19 cellular contexts compared by ENCODE assay signal in the genomic region with DNA sequence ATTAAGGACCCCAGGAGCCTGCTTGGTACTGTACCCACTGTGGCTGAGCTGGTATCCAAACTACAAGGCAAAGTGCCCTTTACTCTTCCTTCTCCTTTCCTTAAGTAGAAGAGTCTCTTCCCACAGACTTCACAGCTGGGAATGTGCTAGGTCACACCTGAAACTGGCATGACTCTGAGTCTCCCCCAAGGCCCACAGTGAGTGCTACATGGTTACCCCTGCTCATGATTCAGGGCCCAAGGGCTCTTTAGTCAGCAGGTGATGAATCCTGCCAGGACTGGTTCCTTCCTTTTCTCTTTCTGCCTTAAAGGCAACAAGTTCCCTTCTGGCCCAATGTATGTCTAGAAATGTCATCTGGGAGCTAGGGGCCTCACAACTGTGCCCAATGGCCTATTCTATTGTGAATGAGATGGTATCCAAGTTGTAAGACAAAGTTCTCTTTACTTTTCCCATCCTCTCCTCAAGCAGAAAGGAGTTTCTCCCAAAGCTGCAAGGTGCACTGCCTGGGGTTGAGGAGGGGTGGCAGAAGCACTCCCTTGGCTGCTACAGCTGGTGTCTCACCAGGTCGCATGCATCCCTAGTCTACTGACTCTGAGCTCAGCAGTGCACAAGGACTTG.
DNase-seq lines count a peak whose midpoint lies in the region; ATAC-seq and TF ChIP-seq lines count a peak whose summit lies in the region.
"Had no signal": no experiment of that assay in that cellular context is flagged by ENCODE, and none has a peak within 500 bp of the region (broad histone marks: within the 10 kb centered on the region; RNA-seq: fewer than 3 reads in every experiment).

No MANE protein-coding gene starts in this region.

- BruUV-seq in mammary epithelial cell (replicated peaks; lab: Mats Ljungman, UMichigan), result no TSS peak

- no peak overlapping the region for H2AFZ ChIP-seq in mammary epithelial cell (ENCODE audit: low read depth, low read length)
- H2AFZ ChIP-seq: GM23248 had no signal

- H3K4me3 ChIP-seq in mammary epithelial cell (replicated peaks in 1 of 3; ENCODE audit: insufficient read depth in 1 of 3, low read depth in 2 of 3, low read length in 3 of 3), result no peak overlapping the region
- no peak overlapping the region for H3K4me3 ChIP-seq in breast epithelium
- no peak overlapping the region for H3K4me3 ChIP-seq in esophagus muscularis mucosa
- no peak overlapping the region for H3K4me3 ChIP-seq in uterus
- no peak overlapping the region for H3K4me3 ChIP-seq in gastroesophageal sphincter
- H3K4me3 ChIP-seq: BLaER1 treated with 17β-estradiol and CSF1 and Interleukin-3, amounts not matched to agents 10 nM and 100 nM; GM23248; HAP-1 had no signal

- ATAC-seq in GM19397 (IDR thresholded peaks at IDR 0.05; ENCODE audit: unreplicated experiment) (no peak), gastroesophageal sphincter (no peak)
- no peak for ATAC-seq in activated T-helper 17 cell treated with anti-CD3 and anti-CD28 coated beads, Interleukin-2, amount 50 U/mL, for 72 hours (replicated peaks)
- ATAC-seq: CD8-positive, alpha-beta T cell had no signal

- H3K4me1 Mint-ChIP-seq in osteocyte (ENCODE audit: unreplicated experiment), result no peaks in the 10 kb centered on the region
- no peaks in the 10 kb centered on the region for H3K4me1 Mint-ChIP-seq in activated T-helper 17 cell treated with anti-CD3 and anti-CD28 coated beads, Interleukin-2, amount 50 U/mL, for 72 hours
- H3K4me1 Mint-ChIP-seq: B cell had no signal

- WGBS in mammary epithelial cell (ENCODE audit: low coverage, missing lambda C conversion rate), result 63% methylated on average over 1 of the region's 1 CpG
- WGBS in esophagus muscularis mucosa, result 50% methylated on average over 1 of the region's 1 CpG
- no CpG with 5 or more reads among the region's 1 CpG for WGBS in gastroesophageal sphincter (ENCODE audit: low coverage in 1 of 2), 2 donors

- no peak overlapping the region for H3K4me3 Mint-ChIP-seq in osteocyte (ENCODE audit: unreplicated experiment)
- no peak overlapping the region for H3K4me3 Mint-ChIP-seq in activated T-helper 17 cell treated with anti-CD3 and anti-CD28 coated beads, Interleukin-2, amount 50 U/mL, for 72 hours
- H3K4me3 Mint-ChIP-seq: B cell; CD8-positive, alpha-beta T cell had no signal

- DNase-seq in mammary epithelial cell, result peak; percentile 71
- DNase-seq in breast epithelium (ENCODE audit: low spot score in 2 of 2), result no peak
- peak; percentile 84 for DNase-seq in esophagus muscularis mucosa (ENCODE audit: extremely low spot score)
- peak; percentile 60 for DNase-seq in osteocyte (ENCODE audit: extremely low spot score, unreplicated experiment)
- no peak for DNase-seq in uterus
- DNase-seq: 8988T; CD8-positive, alpha-beta T cell; COR-L47; DMS 273 treated with DMSO at 0.1 percent for 48 hours; DMS53; DND-41; EL; GM23248 had no signal

- no peak overlapping the region for H3K27ac Mint-ChIP-seq in osteocyte (ENCODE audit: unreplicated experiment)
- H3K27ac Mint-ChIP-seq in activated T-helper 17 cell treated with anti-CD3 and anti-CD28 coated beads, Interleukin-2, amount 50 U/mL, for 72 hours, result no peak overlapping the region
- H3K27ac Mint-ChIP-seq: B cell; CD8-positive, alpha-beta T cell had no signal

- in situ Hi-C loops in mammary epithelial cell (cut with MboI; ENCODE audit: low sequenced_read_pairs in 2 of 2), result loop anchor here in 1 of 2 donors (25.0 kb wide), 1 partner anchor 109 kb away; no protein-coding TSS in a partner anchor

- H4K20me1 ChIP-seq in mammary epithelial cell (ENCODE audit: insufficient read depth, low read length), result no peaks in the 10 kb centered on the region
- H4K20me1 ChIP-seq: BLaER1 treated with 17β-estradiol and CSF1 and Interleukin-3, amounts not matched to agents 10 nM and 100 nM had no signal

- H3K36me3 ChIP-seq in mammary epithelial cell (ENCODE audit: insufficient read depth, low read length), result no peaks in the 10 kb centered on the region
- H3K36me3 ChIP-seq in breast epithelium, result no peaks in the 10 kb centered on the region
- no peaks in the 10 kb centered on the region for H3K36me3 ChIP-seq in esophagus muscularis mucosa
- no peaks in the 10 kb centered on the region for H3K36me3 ChIP-seq in uterus
- no peaks in the 10 kb centered on the region for H3K36me3 ChIP-seq in gastroesophageal sphincter
- H3K36me3 ChIP-seq: BLaER1 treated with 17β-estradiol and CSF1 and Interleukin-3, amounts not matched to agents 10 nM and 100 nM; HAP-1 had no signal

- no peak overlapping the region for H3K4me2 ChIP-seq in mammary epithelial cell (ENCODE audit: insufficient read depth, low read depth, low read length)
- H3K4me2 ChIP-seq: BLaER1 treated with 17β-estradiol and CSF1 and Interleukin-3, amounts not matched to agents 10 nM and 100 nM had no signal

- no peaks in the 10 kb centered on the region for H3K36me3 Mint-ChIP-seq in osteocyte (ENCODE audit: unreplicated experiment)
- no peaks in the 10 kb centered on the region for H3K36me3 Mint-ChIP-seq in activated T-helper 17 cell treated with anti-CD3 and anti-CD28 coated beads, Interleukin-2, amount 50 U/mL, for 72 hours (ENCODE audit: low read depth)
- H3K36me3 Mint-ChIP-seq: CD8-positive, alpha-beta T cell had no signal

- TF ChIP-seq POLR2A in breast epithelium (IDR thresholded peaks at IDR 0.05), result no peak
- TF ChIP-seq POLR2A in esophagus muscularis mucosa (IDR thresholded peaks at IDR 0.05; ENCODE audit: low read depth), result no peak
- TF ChIP-seq POLR2A in uterus (IDR thresholded peaks at IDR 0.05), result no peak
- no peak for TF ChIP-seq POLR2A in gastroesophageal sphincter (IDR thresholded peaks at IDR 0.05)

- TF ChIP-seq CTCF in mammary epithelial cell (conservative IDR thresholded peaks at IDR 0.05 in 1 of 2, IDR thresholded peaks at IDR 0.05 in 1 of 2; ENCODE audit: extremely low read depth in 1 of 2, insufficient read depth in 1 of 2, low read depth in 1 of 2, low read length in 2 of 2), result no peak
- no peak for TF ChIP-seq CTCF in breast epithelium (IDR thresholded peaks at IDR 0.05)
- no peak for TF ChIP-seq CTCF in esophagus muscularis mucosa (IDR thresholded peaks at IDR 0.05)
- no peak for TF ChIP-seq CTCF in osteocyte (IDR thresholded peaks at IDR 0.05)
- no peak for TF ChIP-seq CTCF in uterus (IDR thresholded peaks at IDR 0.05)
- TF ChIP-seq CTCF in gastroesophageal sphincter (IDR thresholded peaks at IDR 0.05), result no peak

- H3K27ac ChIP-seq in mammary epithelial cell (ENCODE audit: insufficient read depth, low read depth, low read length) (no peak overlapping the region), breast epithelium (no peak overlapping the region), esophagus muscularis mucosa (replicated peaks in 1 of 4) (no peak overlapping the region), uterus (no peak overlapping the region), gastroesophageal sphincter (no peak overlapping the region)
- H3K27ac ChIP-seq: BLaER1 treated with 17β-estradiol and CSF1 and Interleukin-3, amounts not matched to agents 10 nM and 100 nM; GM23248 had no signal

- CTCF ChIA-PET in mammary epithelial cell (lab: Charles Lee; ENCODE audit: low non-redundant PET), result no interaction called here

- intact Hi-C loops in mammary epithelial cell (cut with micrococcal nuclease) (no loop called here), breast epithelium (cut with DNase I; ENCODE audit: low total_unique reads) (no loop called here), esophagus muscularis mucosa (cut with DNase I) (no loop called here), uterus (cut with DNase I; ENCODE audit: low total_unique reads) (no loop called here)

- peaks cover 6% of the 10 kb centered on the region for H3K9me3 Mint-ChIP-seq in osteocyte (ENCODE audit: unreplicated experiment)
- no peaks in the 10 kb centered on the region for H3K9me3 Mint-ChIP-seq in activated T-helper 17 cell treated with anti-CD3 and anti-CD28 coated beads, Interleukin-2, amount 50 U/mL, for 72 hours

- H3K9me3 ChIP-seq in mammary epithelial cell (replicated peaks; ENCODE audit: insufficient read depth, low read length), result no peaks in the 10 kb centered on the region
- no peaks in the 10 kb centered on the region for H3K9me3 ChIP-seq in breast epithelium
- H3K9me3 ChIP-seq in esophagus muscularis mucosa, result peaks cover 0 to 9% (median 0%) of the 10 kb centered on the region in 4 donors
- peaks cover 0 to 1% of the 10 kb centered on the region in 2 donors for H3K9me3 ChIP-seq in uterus
- H3K9me3 ChIP-seq in gastroesophageal sphincter, result peaks cover 0 to 10% (median 0%) of the 10 kb centered on the region in 3 donors
- H3K9me3 ChIP-seq: BLaER1 treated with 17β-estradiol and CSF1 and Interleukin-3, amounts not matched to agents 10 nM and 100 nM; HAP-1 had no signal

- H3K4me1 ChIP-seq in mammary epithelial cell (ENCODE audit: insufficient read depth, low read length) (no peaks in the 10 kb centered on the region), breast epithelium (no peaks in the 10 kb centered on the region), esophagus muscularis mucosa (no peaks in the 10 kb centered on the region), uterus (no peaks in the 10 kb centered on the region), gastroesophageal sphincter (no peaks in the 10 kb centered on the region)
- H3K4me1 ChIP-seq: BLaER1 treated with 17β-estradiol and CSF1 and Interleukin-3, amounts not matched to agents 10 nM and 100 nM; HAP-1 had no signal

- TF ChIP-seq EP300 in esophagus muscularis mucosa (IDR thresholded peaks at IDR 0.05) (no peak), gastroesophageal sphincter (IDR thresholded peaks at IDR 0.05) (no peak)

- H3K9ac ChIP-seq in mammary epithelial cell (ENCODE audit: insufficient read depth, low read length), result no peak overlapping the region
- H3K9ac ChIP-seq: BLaER1 treated with 17β-estradiol and CSF1 and Interleukin-3, amounts not matched to agents 10 nM and 100 nM; GM23248 had no signal

- H3K27me3 ChIP-seq in mammary epithelial cell (ENCODE audit: insufficient read depth, low read length) (no peaks in the 10 kb centered on the region), breast epithelium (no peaks in the 10 kb centered on the region), esophagus muscularis mucosa (no peaks in the 10 kb centered on the region), uterus (no peaks in the 10 kb centered on the region), gastroesophageal sphincter (no peaks in the 10 kb centered on the region)
- H3K27me3 ChIP-seq: BLaER1 treated with 17β-estradiol and CSF1 and Interleukin-3, amounts not matched to agents 10 nM and 100 nM had no signal

- peaks cover 12% of the 10 kb centered on the region for H3K27me3 Mint-ChIP-seq in osteocyte (ENCODE audit: unreplicated experiment)
- no peaks in the 10 kb centered on the region for H3K27me3 Mint-ChIP-seq in activated T-helper 17 cell treated with anti-CD3 and anti-CD28 coated beads, Interleukin-2, amount 50 U/mL, for 72 hours
- H3K27me3 Mint-ChIP-seq: B cell had no signal

- dilution Hi-C loops in mammary epithelial cell (cut with HindIII; ENCODE audit: low sequenced_read_pairs), result no loop called here

- H3K79me2 ChIP-seq in mammary epithelial cell (ENCODE audit: insufficient read depth, low read length), result no peaks in the 10 kb centered on the region

Comparison
In these comparisons a context has a peak if more than half of its experiments do, and no peak if none do; other contexts are left out.
1. DNase-seq: peak in mammary epithelial cell (single experiment), esophagus muscularis mucosa (single experiment) and osteocyte (single experiment); none in breast epithelium (0 of 2) and uterus (0 of 2).